In genomic region chr2:114940785-114941458, GRCh38 we compare ENCODE assay signal across 19 cellular contexts.
DNase-seq lines count a peak whose midpoint lies in the region; ATAC-seq lines count a peak whose summit lies in the region.
"Had no signal": no experiment of that assay in that cellular context is flagged by ENCODE, and none has a peak within 500 bp of the region (broad histone marks: within the 10 kb centered on the region; RNA-seq: fewer than 3 reads in every experiment).

No MANE protein-coding gene starts in this region.

- H3K27me3 Mint-ChIP-seq in T-helper 2 cell treated with Interferon-gamma antibody and Interleukin-4, amounts not matched to agents 5 μg/mL and 100 μg/mL, for 36 hours (ENCODE audit: low read depth): no peaks in the 10 kb centered on the region
- H3K27me3 Mint-ChIP-seq: IgD-negative memory B cell had no signal

- H3K4me1 Mint-ChIP-seq in T-helper 2 cell treated with Interferon-gamma antibody and Interleukin-4, amounts not matched to agents 5 μg/mL and 100 μg/mL, for 36 hours (ENCODE audit: low read depth): no peaks in the 10 kb centered on the region
- H3K4me1 Mint-ChIP-seq: IgD-negative memory B cell had no signal

- in situ Hi-C loops in SK-MEL-5 (cut with HindIII; ENCODE audit: low pct_unique_long_range_greater_than_20kb, low sequenced_read_pairs): no loop called here

- H3K4me3 Mint-ChIP-seq in T-helper 2 cell treated with Interferon-gamma antibody and Interleukin-4, amounts not matched to agents 5 μg/mL and 100 μg/mL, for 36 hours: no peak overlapping the region
- H3K4me3 Mint-ChIP-seq: HFFc6, IgD-negative memory B cell had no signal

- DNase-seq in SK-MEL-5 (ENCODE audit: low read depth, low spot score) (peak; percentile 28), medulla oblongata (ENCODE audit: extremely low spot score) (peak; percentile 27), putamen (ENCODE audit: low spot score) (peak; percentile 3), AG08396 (ENCODE audit: low spot score) (no peak)
- DNase-seq in T-helper 2 cell treated with Interferon-gamma antibody and Interleukin-4, amounts not matched to agents 5 μg/mL and 100 μg/mL, for 36 hours (ENCODE audit: low spot score): no peak
- DNase-seq: BE2C, GM23248, H7, HFFc6, MM.1S, NCI-H2029, NCI-H446, NCI-H524 treated with DMSO at 0.1 percent for 48 hours, NCI-H774, Right ventricle myocardium superior, RPMI8226 had no signal

- no peak for ATAC-seq in HG02623 (IDR thresholded peaks at IDR 0.05; ENCODE audit: unreplicated experiment)
- no peak for ATAC-seq in HG02588 (IDR thresholded peaks at IDR 0.05; ENCODE audit: unreplicated experiment)

- peaks cover 21% of the 10 kb centered on the region for H3K9me3 Mint-ChIP-seq in T-helper 2 cell treated with Interferon-gamma antibody and Interleukin-4, amounts not matched to agents 5 μg/mL and 100 μg/mL, for 36 hours
- H3K9me3 Mint-ChIP-seq: IgD-negative memory B cell had no signal

- H3K27ac Mint-ChIP-seq in T-helper 2 cell treated with Interferon-gamma antibody and Interleukin-4, amounts not matched to agents 5 μg/mL and 100 μg/mL, for 36 hours: no peak overlapping the region
- H3K27ac Mint-ChIP-seq: HFFc6, IgD-negative memory B cell had no signal

- no peaks in the 10 kb centered on the region for H3K36me3 Mint-ChIP-seq in T-helper 2 cell treated with Interferon-gamma antibody and Interleukin-4, amounts not matched to agents 5 μg/mL and 100 μg/mL, for 36 hours (ENCODE audit: low read depth)
- H3K36me3 Mint-ChIP-seq: IgD-negative memory B cell had no signal

Comparison
In these comparisons a context has a peak if more than half of its experiments do, and no peak if none do; other contexts are left out.
1. DNase-seq: peak in SK-MEL-5 (single experiment), medulla oblongata (single experiment) and putamen (single experiment); none in AG08396 (single experiment) and T-helper 2 cell treated with Interferon-gamma antibody and Interleukin-4, amounts not matched to agents 5 μg/mL and 100 μg/mL, for 36 hours (single experiment).